29 cellular contexts compared by ENCODE assay signal in genomic region chr7:42222119-42222518, GRCh38. TPM values are rescaled to one million over a fixed set of nuclear protein-coding genes. Genes with fewer than 3 reads are reported as not detected.
DNase-seq lines count a peak whose midpoint lies in the region; ATAC-seq and TF ChIP-seq lines count a peak whose summit lies in the region.
"Had no signal": no experiment of that assay in that cellular context is flagged by ENCODE, and none has a peak within 500 bp of the region (broad histone marks: within the 10 kb centered on the region; RNA-seq: fewer than 3 reads in every experiment).

No MANE protein-coding gene starts in this region.

- peaks cover 39% of the 10 kb centered on the region for H3K4me1 Mint-ChIP-seq in MCF 10A (ENCODE audit: insufficient read depth, unreplicated experiment)
- H3K4me1 Mint-ChIP-seq: activated CD4-positive, alpha-beta T cell treated with anti-CD3 and anti-CD28 coated beads for 36 hours had no signal

- ATAC-seq in HG03378 (IDR thresholded peaks at IDR 0.05; ENCODE audit: unreplicated experiment) = no peak
- ATAC-seq: activated CD4-positive, alpha-beta T cell treated with anti-CD3 and anti-CD28 coated beads for 36 hours; activated CD8-positive, alpha-beta T cell treated with anti-CD3 and anti-CD28 coated beads, Interleukin-2, amount 10 ng/mL, durations not matched to agents 7 days and 5 days; foreskin keratinocyte; heart right ventricle; K562; PC-3; right cardiac atrium had no signal

- no peak for TF ChIP-seq EP300 in sigmoid colon (IDR thresholded peaks at IDR 0.05)

- no peaks in the 10 kb centered on the region for H3K36me3 ChIP-seq in HUES48 (ENCODE audit: control insufficient read depth, insufficient read depth, low read length)
- H3K36me3 ChIP-seq in iPS-18a (ENCODE audit: control insufficient read depth, low read depth, low read length) = peaks cover 3% of the 10 kb centered on the region
- H3K36me3 ChIP-seq in sigmoid colon = peaks cover 0 to 19% (median 0%) of the 10 kb centered on the region in 4 donors
- H3K36me3 ChIP-seq: esophagus squamous epithelium had no signal

- H3K4me1 ChIP-seq in HUES48 (ENCODE audit: control insufficient read depth, insufficient read depth, low read length) (peaks cover 67% of the 10 kb centered on the region), iPS-18a (ENCODE audit: control insufficient read depth, low read depth, low read length) (peaks cover 89% of the 10 kb centered on the region), sigmoid colon (peaks cover 0 to 81% (median 56%) of the 10 kb centered on the region in 4 donors)
- H3K4me1 ChIP-seq: testis had no signal

- BruUV-seq in MCF 10A (replicated peaks; lab: Mats Ljungman, UMichigan) = no TSS peak

- peaks cover 60% of the 10 kb centered on the region for H3K36me3 Mint-ChIP-seq in MCF 10A (ENCODE audit: insufficient read depth, unreplicated experiment)

- H3K4me3 ChIP-seq in HUES48 (ENCODE audit: low read depth, low read length) (peak overlapping the region; percentile 35), iPS-18a (ENCODE audit: low read length) (peak overlapping the region; percentile 3), sigmoid colon (no peak overlapping the region)
- H3K4me3 ChIP-seq: esophagus squamous epithelium, heart right ventricle, K562, testis had no signal

- no peaks in the 10 kb centered on the region for H3K9me3 ChIP-seq in HUES48 (ENCODE audit: control insufficient read depth, insufficient read depth, low read length)
- H3K9me3 ChIP-seq in iPS-18a (ENCODE audit: control insufficient read depth, low read depth, low read length) = no peaks in the 10 kb centered on the region
- no peaks in the 10 kb centered on the region for H3K9me3 ChIP-seq in sigmoid colon
- H3K9me3 ChIP-seq: esophagus squamous epithelium, heart right ventricle, testis had no signal

- TF ChIP-seq POLR2A in sigmoid colon (IDR thresholded peaks at IDR 0.05) = no peak

- no peaks in the 10 kb centered on the region for H3K9me3 Mint-ChIP-seq in MCF 10A (ENCODE audit: unreplicated experiment)
- H3K9me3 Mint-ChIP-seq: activated naive CD4-positive, alpha-beta T cell treated with anti-CD3 and anti-CD28 coated beads for 36 hours; CD4-positive, alpha-beta T cell; dendritic cell treated with granulocyte-macrophage colony-stimulating factor and Interleukin-4, amounts not matched to agents 40 ng/mL and 50 ng/mL, for 4 days; stimulated activated naive CD8-positive, alpha-beta T cell treated with anti-CD3 and anti-CD28 coated beads, Interleukin-15, Interleukin-2, amounts not matched to agents 100 ng/mL and 50 ng/mL, for 24 hours had no signal

- no peak overlapping the region for H3K4me3 Mint-ChIP-seq in MCF 10A (ENCODE audit: unreplicated experiment)
- H3K4me3 Mint-ChIP-seq: activated CD4-positive, alpha-beta T cell treated with anti-CD3 and anti-CD28 coated beads for 36 hours; activated CD8-positive, alpha-beta T cell treated with anti-CD3 and anti-CD28 coated beads, Interleukin-2, amount 10 ng/mL, durations not matched to agents 7 days and 5 days; activated naive CD4-positive, alpha-beta T cell treated with anti-CD3 and anti-CD28 coated beads for 36 hours; CD4-positive, alpha-beta T cell; dendritic cell treated with granulocyte-macrophage colony-stimulating factor and Interleukin-4, amounts not matched to agents 40 ng/mL and 50 ng/mL, for 4 days; immature natural killer cell; stimulated activated naive CD8-positive, alpha-beta T cell treated with anti-CD3 and anti-CD28 coated beads, Interleukin-15, Interleukin-2, amounts not matched to agents 100 ng/mL and 50 ng/mL, for 24 hours had no signal

- DNase-seq in MCF 10A (ENCODE audit: unreplicated experiment) (no peak), sigmoid colon (no peak), NCI-H2107 treated with DMSO at 0.1 percent for 48 hours (lab: John Stamatoyannopoulos, UW; ENCODE audit: unreplicated experiment) (no peak), NCI-H2081 treated with DMSO at 0.1 percent for 48 hours (lab: John Stamatoyannopoulos, UW) (no peak), H4 (ENCODE audit: low spot score) (no peak)
- DNase-seq: activated CD4-positive, alpha-beta T cell treated with anti-CD3 and anti-CD28 coated beads for 36 hours; activated CD8-positive, alpha-beta T cell treated with anti-CD3 and anti-CD28 coated beads, Interleukin-2, amount 10 ng/mL, durations not matched to agents 7 days and 5 days; activated naive CD4-positive, alpha-beta T cell treated with anti-CD3 and anti-CD28 coated beads for 36 hours; CD4-positive, alpha-beta T cell; esophagus squamous epithelium; foreskin keratinocyte; HCEC 1CT; heart right ventricle; immature natural killer cell; NCI-H1930; NCI-H524 treated with DMSO at 0.1 percent for 48 hours; PC-3; right cardiac atrium; Right ventricle myocardium superior; stimulated activated CD4-positive, alpha-beta T cell treated with anti-CD3 and anti-CD28 coated beads, Interleukin-2, amount 100 ng/mL, for 24 hours; stimulated activated CD8-positive, alpha-beta memory T cell treated with anti-CD3 and anti-CD28 coated beads, Interleukin-4, amount 100 ng/mL, for 48 hours; testis had no signal

- peak overlapping the region; percentile 82 for H3K27ac Mint-ChIP-seq in MCF 10A (ENCODE audit: low read depth, unreplicated experiment)
- H3K27ac Mint-ChIP-seq: activated CD4-positive, alpha-beta T cell treated with anti-CD3 and anti-CD28 coated beads for 36 hours; activated CD8-positive, alpha-beta T cell treated with anti-CD3 and anti-CD28 coated beads, Interleukin-2, amount 10 ng/mL, durations not matched to agents 7 days and 5 days; activated naive CD4-positive, alpha-beta T cell treated with anti-CD3 and anti-CD28 coated beads for 36 hours; CD4-positive, alpha-beta T cell; dendritic cell treated with granulocyte-macrophage colony-stimulating factor and Interleukin-4, amounts not matched to agents 40 ng/mL and 50 ng/mL, for 4 days; stimulated activated naive CD8-positive, alpha-beta T cell treated with anti-CD3 and anti-CD28 coated beads, Interleukin-15, Interleukin-2, amounts not matched to agents 100 ng/mL and 50 ng/mL, for 24 hours had no signal

- H3K9ac ChIP-seq in HUES48 (ENCODE audit: low read depth, low read length) = peak overlapping the region; percentile 55
- peak overlapping the region; percentile 49 for H3K9ac ChIP-seq in iPS-18a (ENCODE audit: low read length)

- TF ChIP-seq CTCF in MCF 10A (IDR thresholded peaks at IDR 0.05; ENCODE audit: unreplicated experiment) (no peak), sigmoid colon (IDR thresholded peaks at IDR 0.05) (no peak)

- intact Hi-C loops in MCF 10A (cut with micrococcal nuclease) (no loop called here), sigmoid colon (cut with DNase I) (no loop called here)

- CTCF ChIA-PET in MCF 10A (lab: Yijun Ruan, JAX) = interaction anchor here (0.8 to 1.5 kb wide), 2 partner anchors 10 to 278 kb away, joined by 3 to 9 read pairs; no protein-coding TSS in a partner anchor

- POLR2A ChIA-PET in MCF 10A (lab: Yijun Ruan, JAX) = interaction anchor here (0.9 to 9.1 kb wide), 2 partner anchors 10 to 14 kb away, joined by 4 to 135 read pairs; no protein-coding TSS in a partner anchor

- H3K27ac ChIP-seq in HUES48 (ENCODE audit: low read depth, low read length) = peak overlapping the region; percentile 96
- H3K27ac ChIP-seq in iPS-18a (ENCODE audit: low read length) = peak overlapping the region; percentile 80
- H3K27ac ChIP-seq in sigmoid colon = peak overlapping the region; percentile 24 to 72 (median 40)
- H3K27ac ChIP-seq: foreskin keratinocyte, heart right ventricle, testis had no signal

- WGBS in sigmoid colon, 2 donors = 88 to 91% methylated on average over 2 of the region's 2 CpGs

- H3K27me3 ChIP-seq in HUES48 (ENCODE audit: control insufficient read depth, insufficient read depth, low read length) (no peaks in the 10 kb centered on the region), iPS-18a (ENCODE audit: control insufficient read depth, insufficient read depth, low read length) (no peaks in the 10 kb centered on the region), sigmoid colon (no peaks in the 10 kb centered on the region)
- H3K27me3 ChIP-seq: foreskin keratinocyte, testis had no signal

- H3K27me3 Mint-ChIP-seq in MCF 10A (ENCODE audit: insufficient read depth, unreplicated experiment) = no peaks in the 10 kb centered on the region

RNA-seq across cellular contexts. Expression of gene GLI3, which starts 14.9 kb away (rescaled TPM):
- total RNA-seq in MCF 10A (2022) = 23.1 and 27.6 TPM in 2 replicates
- 10 to 100 TPM; 17.2 to 31.6 (median 18.9) TPM for total RNA-seq in sigmoid colon
- polyA plus RNA-seq in sigmoid colon = 1 to 10 TPM in 2 of 3 donors, under 1 TPM in 1; 0.23 to 3.6 (median 1.2) TPM
- total RNA-seq in H4 (2014; rRNA removed; shearing (Covaris generic)) = 4.9 and 5.6 TPM in 2 replicates
- total RNA-seq: activated CD8-positive, alpha-beta T cell treated with anti-CD3 and anti-CD28 coated beads, Interleukin-2, amount 10 ng/mL, durations not matched to agents 7 days and 5 days; T-helper 2 cell treated with Interferon-gamma antibody and Interleukin-4, amounts not matched to agents 100 ng/mL and 5 ng/mL, for 36 hours had no signal

Comparison
In these comparisons a context has a peak if more than half of its experiments do, and no peak if none do; other contexts are left out.
1. H3K27ac ChIP-seq: peak in every context shown above with its lines; median percentile 96 in HUES48; 80 in iPS-18a; 40 in sigmoid colon.
2. H3K4me3 ChIP-seq: peak in HUES48 (single experiment) and iPS-18a (single experiment); none in sigmoid colon (0 of 4).